10 cellular contexts compared by ENCODE assay signal in genomic region chr12:2179953-2180736, GRCh38.
DNase-seq lines count a peak whose midpoint lies in the region; ATAC-seq, FAIRE-seq and TF ChIP-seq lines count a peak whose summit lies in the region.
"Had no signal": no experiment of that assay in that cellular context is flagged by ENCODE, and none has a peak within 500 bp of the region (broad histone marks: within the 10 kb centered on the region; RNA-seq: fewer than 3 reads in every experiment).

No MANE protein-coding gene starts in this region.

- H3K9me1 ChIP-seq in keratinocyte (ENCODE audit: control insufficient read depth, extremely low read depth, insufficient read depth, low read length), result no peaks in the 10 kb centered on the region

- DNase-seq in H4 (ENCODE audit: low spot score), result peak; percentile 92
- peak; percentile 94 for DNase-seq in MCF 10A (ENCODE audit: unreplicated experiment)
- DNase-seq in keratinocyte (ENCODE audit: low read depth, low spot score), result no peak
- DNase-seq in stimulated activated naive B cell treated with anti-CD40 and anti-IgM and Interleukin-4, amounts not matched to agents 10 μg/mL and 1 μg/mL and 100 μg/mL, for 72 hours, result no peak
- DNase-seq in HAP-1 (ENCODE audit: low spot score in 2 of 2), result no peak
- DNase-seq in GM19240 (ENCODE audit: insufficient read length, low spot score), result no peak

- in situ Hi-C loops in HAP-1 (cut with MboI; ENCODE audit: low sequenced_read_pairs), result no loop called here

- peak overlapping the region; percentile 76 for H3K27ac Mint-ChIP-seq in MCF 10A (ENCODE audit: low read depth, unreplicated experiment)
- peak overlapping the region; percentile 6 for H3K27ac Mint-ChIP-seq in stimulated activated naive B cell treated with anti-CD40 and anti-IgM and Interleukin-4, amounts not matched to agents 10 μg/mL and 1 μg/mL and 100 μg/mL, for 72 hours
- H3K27ac Mint-ChIP-seq: activated T-helper 17 cell treated with anti-CD3 and anti-CD28 coated beads, Interleukin-2, amount 50 U/mL, for 72 hours had no signal

- H3K4me3 ChIP-seq in keratinocyte (ENCODE audit: control insufficient read depth in 2 of 3, extremely low read depth in 1 of 3, insufficient read depth in 2 of 3, low read depth in 1 of 3, low read length in 3 of 3), result no peak overlapping the region
- no peak overlapping the region for H3K4me3 ChIP-seq in HAP-1

- dilution Hi-C loops in keratinocyte (cut with MboI; ENCODE audit: extremely low pct_ligation_motif_present, low sequenced_read_pairs), result no loop called here

- no peak overlapping the region for H3K9ac ChIP-seq in keratinocyte (ENCODE audit: control insufficient read depth, extremely low read depth, insufficient read depth, low read length)

- no peaks in the 10 kb centered on the region for H4K20me1 ChIP-seq in keratinocyte (ENCODE audit: control insufficient read depth, extremely low read depth, insufficient read depth, low read length)

- H3K9me3 ChIP-seq in keratinocyte (ENCODE audit: control insufficient read depth, low read depth, low read length) (no peaks in the 10 kb centered on the region), HAP-1 (no peaks in the 10 kb centered on the region)

- peaks cover 30% of the 10 kb centered on the region for H3K4me1 Mint-ChIP-seq in MCF 10A (ENCODE audit: insufficient read depth, unreplicated experiment)
- peaks cover 2 to 5% of the 10 kb centered on the region in 2 donors for H3K4me1 Mint-ChIP-seq in stimulated activated naive B cell treated with anti-CD40 and anti-IgM and Interleukin-4, amounts not matched to agents 10 μg/mL and 1 μg/mL and 100 μg/mL, for 72 hours

- H3K27me3 Mint-ChIP-seq in MCF 10A (ENCODE audit: insufficient read depth, unreplicated experiment), result no peaks in the 10 kb centered on the region
- peaks cover 13 to 20% of the 10 kb centered on the region in 2 donors for H3K27me3 Mint-ChIP-seq in stimulated activated naive B cell treated with anti-CD40 and anti-IgM and Interleukin-4, amounts not matched to agents 10 μg/mL and 1 μg/mL and 100 μg/mL, for 72 hours

- H2AFZ ChIP-seq in keratinocyte (ENCODE audit: control insufficient read depth, low read length), result no peak overlapping the region

- H3K27ac ChIP-seq in keratinocyte (ENCODE audit: control insufficient read depth, insufficient read depth, low read length), result no peak overlapping the region

- peak; percentile 72 for FAIRE-seq in keratinocyte (lab: Jason Lieb, UNC)

- H3K36me3 ChIP-seq in keratinocyte (ENCODE audit: control insufficient read depth in 2 of 2, extremely low read depth in 1 of 2, insufficient read depth in 2 of 2, low read length in 2 of 2), result no peaks in the 10 kb centered on the region
- no peaks in the 10 kb centered on the region for H3K36me3 ChIP-seq in HAP-1 (replicated peaks)

- TF ChIP-seq CTCF in MCF 10A (IDR thresholded peaks at IDR 0.05; ENCODE audit: unreplicated experiment), result no peak
- no peak for TF ChIP-seq CTCF in keratinocyte (optimal IDR thresholded peaks at IDR 0.05 in 1 of 3, IDR thresholded peaks at IDR 0.05 in 1 of 3, conservative IDR thresholded peaks at IDR 0.05 in 1 of 3; ENCODE audit: extremely low read depth in 1 of 3, insufficient read depth in 2 of 3, low read length in 3 of 3)

- no peak overlapping the region for H3K4me3 Mint-ChIP-seq in MCF 10A (ENCODE audit: unreplicated experiment)
- no peak overlapping the region for H3K4me3 Mint-ChIP-seq in stimulated activated naive B cell treated with anti-CD40 and anti-IgM and Interleukin-4, amounts not matched to agents 10 μg/mL and 1 μg/mL and 100 μg/mL, for 72 hours
- H3K4me3 Mint-ChIP-seq: activated T-helper 17 cell treated with anti-CD3 and anti-CD28 coated beads, Interleukin-2, amount 50 U/mL, for 72 hours had no signal

- CTCF ChIA-PET in MCF 10A (lab: Yijun Ruan, JAX), result interaction anchor here (0.6 kb wide), 1 partner anchor 1601 kb away, joined by 4 read pairs; no protein-coding TSS in a partner anchor

- H3K36me3 Mint-ChIP-seq in MCF 10A (ENCODE audit: insufficient read depth, unreplicated experiment), result peaks cover 7% of the 10 kb centered on the region
- H3K36me3 Mint-ChIP-seq in stimulated activated naive B cell treated with anti-CD40 and anti-IgM and Interleukin-4, amounts not matched to agents 10 μg/mL and 1 μg/mL and 100 μg/mL, for 72 hours, result no peaks in the 10 kb centered on the region

- no peaks in the 10 kb centered on the region for H3K9me3 Mint-ChIP-seq in MCF 10A (ENCODE audit: unreplicated experiment)
- H3K9me3 Mint-ChIP-seq in stimulated activated naive B cell treated with anti-CD40 and anti-IgM and Interleukin-4, amounts not matched to agents 10 μg/mL and 1 μg/mL and 100 μg/mL, for 72 hours, result no peaks in the 10 kb centered on the region
- H3K9me3 Mint-ChIP-seq: activated T-helper 17 cell treated with anti-CD3 and anti-CD28 coated beads, Interleukin-2, amount 50 U/mL, for 72 hours had no signal

- intact Hi-C loops in MCF 10A (cut with micrococcal nuclease), result no loop called here

- H3K27me3 ChIP-seq in keratinocyte (ENCODE audit: control insufficient read depth, extremely low read depth, insufficient read depth, low read length) (peaks cover 3% of the 10 kb centered on the region), HAP-1 (ENCODE audit: low read depth) (peaks cover 3% of the 10 kb centered on the region; the same call in 1 of the 2 replicates)

- H3K4me1 ChIP-seq in keratinocyte (ENCODE audit: control insufficient read depth, extremely low read depth, insufficient read depth, low read length), result peaks cover 11% of the 10 kb centered on the region
- H3K4me1 ChIP-seq in HAP-1, result no peaks in the 10 kb centered on the region

- no peak for ATAC-seq in stimulated activated naive B cell treated with anti-CD40 and anti-IgM and Interleukin-4, amounts not matched to agents 10 μg/mL and 1 μg/mL and 100 μg/mL, for 72 hours (replicated peaks)
- ATAC-seq in GM19397 (IDR thresholded peaks at IDR 0.05; ENCODE audit: unreplicated experiment), result no peak
- ATAC-seq in GM19351 (IDR thresholded peaks at IDR 0.05; ENCODE audit: unreplicated experiment), result no peak
- ATAC-seq: activated T-helper 17 cell treated with anti-CD3 and anti-CD28 coated beads, Interleukin-2, amount 50 U/mL, for 72 hours; Panc1 had no signal

- BruUV-seq in MCF 10A (replicated peaks; lab: Mats Ljungman, UMichigan), result no TSS peak

- no peaks in the 10 kb centered on the region for H3K79me2 ChIP-seq in keratinocyte (ENCODE audit: control insufficient read depth, insufficient read depth, low read length)

- POLR2A ChIA-PET in MCF 10A (lab: Yijun Ruan, JAX), result interaction anchor here (1.0 kb wide), 1 partner anchor 10 kb away, joined by 3 read pairs; no protein-coding TSS in a partner anchor

- peak overlapping the region; percentile 16 for H3K4me2 ChIP-seq in keratinocyte (ENCODE audit: control insufficient read depth, extremely low read depth, insufficient read depth, low read depth, low read length)

Comparison
In these comparisons a context has a peak if more than half of its experiments do, and no peak if none do; other contexts are left out.
1. DNase-seq: peak in H4 (single experiment) and MCF 10A (single experiment); none in keratinocyte (single experiment), stimulated activated naive B cell treated with anti-CD40 and anti-IgM and Interleukin-4, amounts not matched to agents 10 μg/mL and 1 μg/mL and 100 μg/mL, for 72 hours (single experiment), HAP-1 (0 of 2) and GM19240 (single experiment).